ENCODE assay signal across 2 cellular contexts in genomic region chr3:33081812-33082211, GRCh38.
TF ChIP-seq lines count a peak whose summit lies in the region.

No MANE protein-coding gene starts in this region.

TF ChIP-seq in A549, 52 proteins besides CTCF, POLR2A, EP300 and RAD21:
- TF ChIP-seq FOXS1 (CRISPR knock-in tag; IDR thresholded peaks at IDR 0.05) (no peak), CBX8 (IDR thresholded peaks at IDR 0.05) (no peak), RCOR1 (IDR thresholded peaks at IDR 0.05; ENCODE audit: low read depth, low read length) (no peak), MAX (IDR thresholded peaks at IDR 0.05) (no peak)

TF ChIP-seq in K562, 482 proteins besides CTCF, POLR2A, EP300 and RAD21:
- TF ChIP-seq ZNF75A (CRISPR knock-in tag; IDR thresholded peaks at IDR 0.05) (no peak), SRSF3 (IDR thresholded peaks at IDR 0.05; ENCODE audit: insufficient read depth, low read length) (no peak)
TF ChIP-seq in K562: peak in this region for 0.
